ENCODE assay signal across 9 cellular contexts in the genomic region with DNA sequence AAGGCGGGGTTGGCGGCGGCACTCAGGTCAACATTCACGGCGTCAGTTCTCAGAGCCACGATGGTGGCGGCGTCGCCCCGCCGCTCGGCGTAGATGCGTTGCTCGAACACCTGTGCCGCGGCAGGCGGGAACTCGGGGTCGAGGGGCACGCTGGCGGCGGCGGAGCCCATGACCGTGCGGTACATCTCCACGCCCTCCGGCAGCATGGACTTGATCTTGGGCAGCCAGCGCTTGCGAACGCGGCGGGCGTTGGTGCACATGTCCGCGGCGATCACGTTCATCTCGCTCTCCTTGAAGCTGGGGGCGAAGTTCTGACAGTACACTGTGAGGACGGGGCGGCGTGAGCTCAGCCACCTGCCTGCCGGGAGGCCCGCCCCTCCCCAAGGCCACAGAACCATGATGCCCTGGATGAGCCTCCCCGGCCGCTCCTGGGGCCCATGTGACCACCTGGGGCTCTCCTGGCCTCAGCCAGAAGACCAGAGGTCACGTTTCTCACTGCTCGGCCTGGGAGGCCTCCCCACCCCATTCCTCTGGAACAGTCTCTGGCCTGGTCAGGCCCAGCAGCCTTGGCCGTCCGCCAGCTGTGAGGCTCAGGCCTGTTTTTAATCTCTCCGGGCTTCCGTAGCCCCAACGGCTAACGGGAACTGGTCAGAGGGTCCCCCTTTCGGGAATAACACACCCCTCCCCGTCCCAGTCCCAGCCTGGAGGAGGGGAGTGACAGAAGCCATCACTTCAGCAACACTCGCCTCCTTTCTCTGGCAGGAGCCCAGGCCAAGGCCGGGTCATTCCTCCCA. TPM values are rescaled to one million over a fixed set of nuclear protein-coding genes. Genes with fewer than 3 reads are reported as not detected.
DNase-seq lines count a peak whose midpoint lies in the region; ATAC-seq and TF ChIP-seq lines count a peak whose summit lies in the region.
"Had no signal": no experiment of that assay in that cellular context is flagged by ENCODE, and none has a peak within 500 bp of the region (broad histone marks: within the 10 kb centered on the region; RNA-seq: fewer than 3 reads in every experiment).

No MANE protein-coding gene starts in this region.

- 60 to 67% methylated on average over 4 to 7 of the region's 59 CpGs for WGBS in esophagus squamous epithelium, 2 donors

- intact Hi-C loops in esophagus squamous epithelium (cut with DNase I) (no loop called here), mucosa of descending colon (cut with DNase I, micrococcal nuclease) (no loop called here), tibial artery (cut with DNase I; ENCODE audit: low total_unique reads) (no loop called here)

- no peaks in the 10 kb centered on the region for H3K27me3 ChIP-seq in esophagus squamous epithelium
- no peaks in the 10 kb centered on the region for H3K27me3 ChIP-seq in tibial artery

- no peaks in the 10 kb centered on the region for H3K9me3 ChIP-seq in esophagus squamous epithelium
- H3K9me3 ChIP-seq in mucosa of descending colon = no peaks in the 10 kb centered on the region
- no peaks in the 10 kb centered on the region for H3K9me3 ChIP-seq in tibial artery

- ATAC-seq in mucosa of descending colon = peak; percentile 20
- ATAC-seq in HG03571 (IDR thresholded peaks at IDR 0.05; ENCODE audit: unreplicated experiment) = no peak

- peak; percentile 5 for DNase-seq in OCI-M1 (lab: John Stamatoyannopoulos, UW)
- DNase-seq in esophagus squamous epithelium (lab: John Stamatoyannopoulos, UW) = no peak
- DNase-seq in mucosa of descending colon = peak; percentile 56 to 72 (median 56)
- DNase-seq in tibial artery = peak; percentile 74 to 85
- DNase-seq in NCI-H748 treated with DMSO at 0.1 percent for 48 hours (lab: John Stamatoyannopoulos, UW) = no peak
- no peak for DNase-seq in NCI-H128 (lab: John Stamatoyannopoulos, UW; ENCODE audit: unreplicated experiment)
- no peak for DNase-seq in NCI-H774 (lab: John Stamatoyannopoulos, UW)
- DNase-seq: activated CD4-positive, alpha-beta T cell treated with anti-CD3 and anti-CD28 coated beads for 4 hours had no signal

- H3K36me3 ChIP-seq in esophagus squamous epithelium (peaks cover 0 to 79% (median 9%) of the 10 kb centered on the region in 3 donors), mucosa of descending colon (ENCODE audit: low read depth) (no peaks in the 10 kb centered on the region), tibial artery (peaks cover 18 to 83% (median 35%) of the 10 kb centered on the region in 3 donors)

- H3K4me1 ChIP-seq in esophagus squamous epithelium (peaks cover 0 to 72% (median 23%) of the 10 kb centered on the region in 3 donors), mucosa of descending colon (ENCODE audit: low read depth) (peaks cover 3% of the 10 kb centered on the region), tibial artery (peaks cover 0 to 20% (median 14%) of the 10 kb centered on the region in 4 donors)

- peak overlapping the region in 2 of 4 donors; percentile 21 to 43 for H3K4me3 ChIP-seq in esophagus squamous epithelium
- H3K4me3 ChIP-seq in mucosa of descending colon = no peak overlapping the region
- H3K4me3 ChIP-seq in tibial artery = peak overlapping the region in 1 of 2 donors; percentile 24

- H3K27ac ChIP-seq in esophagus squamous epithelium = peak overlapping the region; percentile 47 to 86 (median 72)
- H3K27ac ChIP-seq in tibial artery = peak overlapping the region; percentile 38 to 63

- TF ChIP-seq CTCF in esophagus squamous epithelium (IDR thresholded peaks at IDR 0.05) = no peak
- TF ChIP-seq CTCF in mucosa of descending colon (IDR thresholded peaks at IDR 0.05) = no peak
- no peak for TF ChIP-seq CTCF in tibial artery (IDR thresholded peaks at IDR 0.05)

- no peak for TF ChIP-seq POLR2A in esophagus squamous epithelium (IDR thresholded peaks at IDR 0.05)

RNA-seq across cellular contexts. Expression of a gene that starts 50.7 kb away (rescaled TPM):
- total RNA-seq in esophagus squamous epithelium (10 to 100 TPM; 47.6 to 63.2 (median 54.3) TPM), mucosa of descending colon (10 to 100 TPM; 55.5 to 70.4 (median 64.0) TPM)

Comparison
In these comparisons a context has a peak if more than half of its experiments do, and no peak if none do; other contexts are left out.
1. DNase-seq: peak in OCI-M1 (single experiment), mucosa of descending colon (3 of 3) and tibial artery (2 of 2); none in esophagus squamous epithelium (single experiment), NCI-H748 treated with DMSO at 0.1 percent for 48 hours (single experiment), NCI-H128 (single experiment) and NCI-H774 (single experiment).